In genomic region chr12:12267801-12268200, GRCh38 we compare ENCODE assay signal across 9 cellular contexts. TPM values are rescaled to one million over a fixed set of nuclear protein-coding genes. Genes with fewer than 3 reads are reported as not detected.
A peak's percentile ranks its signal among the peaks of the same experiment; 100 is the strongest.
DNase-seq lines count a peak whose midpoint lies in the region; ATAC-seq, FAIRE-seq and TF ChIP-seq lines count a peak whose summit lies in the region.
"Had no signal": no experiment of that assay in that cellular context is flagged by ENCODE, and none has a peak within 500 bp of the region (broad histone marks: within the 10 kb centered on the region; RNA-seq: fewer than 3 reads in every experiment).

No MANE protein-coding gene starts in this region.

- H2AFZ ChIP-seq in H1 (ENCODE audit: low read length), result 0 out of 2 replicates have a peak overlapping the region, but pooled peaks have one; percentile 25

- no peak overlapping the region for H2BK120ac ChIP-seq in H1 (replicated peaks; ENCODE audit: low read depth, low read length)

- peak overlapping the region; percentile 82 for H3K4me3 Mint-ChIP-seq in activated CD4-positive, alpha-beta T cell treated with anti-CD3 and anti-CD28 coated beads for 36 hours

- CTCF ChIA-PET in activated CD4-positive, alpha-beta T cell treated with anti-CD3 and anti-CD28 coated beads for 36 hours (lab: Charles Lee), result interaction anchor here (0.9 to 1.3 kb wide), 2 partner anchors 15 to 61 kb away, joined by 3 to 6 read pairs; no protein-coding TSS in a partner anchor
- CTCF ChIA-PET in H1 (lab: Charles Lee; ENCODE audit: partially characterized antibody), result interaction anchor here (0.8 to 2.4 kb wide), 3 partner anchors 29 to 61 kb away, joined by 3 to 12 read pairs (median 3); no protein-coding TSS in a partner anchor

- no peak overlapping the region for H4K91ac ChIP-seq in H1 (replicated peaks; ENCODE audit: insufficient read length, low read length)

- H4K5ac ChIP-seq in H1 (ENCODE audit: insufficient read length, low read depth, low read length), result no peak overlapping the region

- peak overlapping the region; percentile 92 to 97 (median 96); a peak in 7 of 8 replicates for H3K4me3 ChIP-seq in H1 (ENCODE audit: extremely low read depth in 1 of 4, insufficient read depth in 2 of 4, low read depth in 3 of 4, low read length in 4 of 4)
- H3K4me3 ChIP-seq in ovary, result peak overlapping the region; percentile 68

- H4K8ac ChIP-seq in H1 (ENCODE audit: extremely low read depth, insufficient read depth, low read length), result no peak overlapping the region

- no peak overlapping the region for H3K18ac ChIP-seq in H1 (ENCODE audit: extremely low read depth, low read length)

- H3K56ac ChIP-seq in H1 (replicated peaks; ENCODE audit: insufficient read length, low read depth, low read length), result no peak overlapping the region

- no peak overlapping the region for H3K27ac Mint-ChIP-seq in activated CD4-positive, alpha-beta T cell treated with anti-CD3 and anti-CD28 coated beads for 36 hours

- FAIRE-seq in H1 (lab: Jason Lieb, UNC) (no peak), D721Med (lab: Jason Lieb, UNC) (no peak)

- H3K4ac ChIP-seq in H1 (replicated peaks; ENCODE audit: insufficient read length, low read depth, low read length), result no peak overlapping the region

- no peak overlapping the region for H2AK5ac ChIP-seq in H1 (ENCODE audit: low read depth, low read length)

- H3K14ac ChIP-seq in H1 (ENCODE audit: insufficient read length), result no peak overlapping the region

- H3K27ac ChIP-seq in H1 (ENCODE audit: low read depth, low read length), result no peak overlapping the region
- peak overlapping the region in 1 of 2 donors; percentile 100 for H3K27ac ChIP-seq in ovary

- H2BK5ac ChIP-seq in H1 (ENCODE audit: low read depth, low read length), result no peak overlapping the region

- no peaks in the 10 kb centered on the region for H3K36me3 Mint-ChIP-seq in activated CD4-positive, alpha-beta T cell treated with anti-CD3 and anti-CD28 coated beads for 36 hours (ENCODE audit: low read depth)

- H3K4me2 ChIP-seq in H1 (ENCODE audit: insufficient read depth in 1 of 2, low read depth in 2 of 2, low read length in 2 of 2), result peak overlapping the region; percentile 97

- H3K4me1 Mint-ChIP-seq in activated CD4-positive, alpha-beta T cell treated with anti-CD3 and anti-CD28 coated beads for 36 hours, result peaks cover 24% of the 10 kb centered on the region

- H3K23me2 ChIP-seq in H1 (ENCODE audit: low read depth, low read length), result peaks cover 10% of the 10 kb centered on the region; the same call in 1 of the 2 replicates

- H3K27me3 ChIP-seq in H1 (replicated peaks in 1 of 4; ENCODE audit: control insufficient read depth in 3 of 4, extremely low read depth in 1 of 4, insufficient read depth in 3 of 4, low read length in 3 of 4) (no peaks in the 10 kb centered on the region), ovary (no peaks in the 10 kb centered on the region)

- no peak for ATAC-seq in activated CD4-positive, alpha-beta T cell treated with anti-CD3 and anti-CD28 coated beads for 36 hours
- no peak for ATAC-seq in GM18873 (IDR thresholded peaks at IDR 0.05; ENCODE audit: low FRiP score, unreplicated experiment)

- H2BK12ac ChIP-seq in H1 (ENCODE audit: low read depth, low read length), result no peak overlapping the region

- H3K79me2 ChIP-seq in H1 (ENCODE audit: control insufficient read depth in 1 of 2, insufficient read depth in 2 of 2, low read length in 2 of 2), result peaks cover 29 to 38% of the 10 kb centered on the region in 2 experiments

- TF ChIP-seq RAD21 in H1 (IDR thresholded peaks at IDR 0.05 in 1 of 2, conservative IDR thresholded peaks at IDR 0.05 in 1 of 2; ENCODE audit: low read depth in 2 of 2, low read length in 2 of 2), result peak in 1 of 2 experiments; percentile 0; a peak in 1 of 4 replicates

- no peaks in the 10 kb centered on the region for H3K9me3 Mint-ChIP-seq in activated CD4-positive, alpha-beta T cell treated with anti-CD3 and anti-CD28 coated beads for 36 hours (ENCODE audit: low read depth)
- H3K9me3 Mint-ChIP-seq: activated naive CD4-positive, alpha-beta T cell treated with anti-CD3 and anti-CD28 coated beads, Interleukin-2, amount 50 U/mL, for 72 hours had no signal

- no peak overlapping the region for H2BK15ac ChIP-seq in H1 (ENCODE audit: low read length)

- H3K36me3 ChIP-seq in H1 (ENCODE audit: control insufficient read depth in 2 of 4, insufficient read depth in 4 of 4, low read length in 3 of 4), result no peaks in the 10 kb centered on the region
- no peaks in the 10 kb centered on the region for H3K36me3 ChIP-seq in ovary

- DNase-seq in activated CD4-positive, alpha-beta T cell treated with anti-CD3 and anti-CD28 coated beads for 36 hours, result no peak
- DNase-seq in activated CD4-positive, alpha-beta T cell treated with anti-CD3 and anti-CD28 coated beads for 48 hours, result no peak
- DNase-seq in NCI-H69 (lab: John Stamatoyannopoulos, UW), result peak; percentile 80
- DNase-seq in H1 (ENCODE audit: low read depth in 1 of 2, low spot score in 2 of 2), result no peak
- DNase-seq in ovary, result no peak
- DNase-seq in D721Med (ENCODE audit: insufficient read length, low spot score), result no peak
- DNase-seq in DMS114 treated with DMSO at 0.1 percent for 48 hours (lab: John Stamatoyannopoulos, UW; ENCODE audit: unreplicated experiment), result no peak

- POLR2A ChIA-PET in activated CD4-positive, alpha-beta T cell treated with anti-CD3 and anti-CD28 coated beads for 36 hours (lab: Charles Lee), result interaction anchor here (0.6 kb wide), 1 partner anchor 96 kb away, joined by 3 read pairs; no protein-coding TSS in a partner anchor
- POLR2A ChIA-PET in H1 (lab: Charles Lee; ENCODE audit: partially characterized antibody), result interaction anchor here (0.7 to 3.9 kb wide), 24 partner anchors 9 to 435 kb away, joined by 3 to 21 read pairs (median 7); partner anchors contain the start of genes BORCS5 and MANSC1

- no peak overlapping the region for H3K23ac ChIP-seq in H1 (ENCODE audit: insufficient read length)

- TF ChIP-seq POLR2A in H1 (IDR thresholded peaks at IDR 0.05; ENCODE audit: control extremely low read depth in 1 of 2, low read depth in 2 of 2, low read length in 2 of 2) (no peak), ovary (IDR thresholded peaks at IDR 0.05) (no peak)

- peaks cover 9 to 12% of the 10 kb centered on the region in 2 experiments for H4K20me1 ChIP-seq in H1 (replicated peaks in 1 of 2; ENCODE audit: control insufficient read depth in 1 of 2, insufficient read depth in 2 of 2, low read length in 2 of 2)

- H3K27me3 Mint-ChIP-seq in activated CD4-positive, alpha-beta T cell treated with anti-CD3 and anti-CD28 coated beads for 36 hours, result peaks cover 7% of the 10 kb centered on the region

- H3K9me3 ChIP-seq in H1 (ENCODE audit: insufficient read depth in 2 of 2, low read depth in 1 of 2, low read length in 1 of 2), result no peaks in the 10 kb centered on the region
- H3K9me3 ChIP-seq in ovary, result no peaks in the 10 kb centered on the region

- no peak for TF ChIP-seq CTCF in H1 (IDR thresholded peaks at IDR 0.05; ENCODE audit: control extremely low read depth in 1 of 3, insufficient read depth in 1 of 3, low read depth in 1 of 3, low read length in 3 of 3)
- no peak for TF ChIP-seq CTCF in ovary (IDR thresholded peaks at IDR 0.05)
- no peak for TF ChIP-seq CTCF in D721Med (IDR thresholded peaks at IDR 0.05; ENCODE audit: insufficient read depth, missing control alignments)

- TF ChIP-seq EP300 in H1 (IDR thresholded peaks at IDR 0.05; ENCODE audit: borderline replicate concordance in 1 of 2, low read depth in 2 of 2, low read length in 2 of 2) (no peak), ovary (IDR thresholded peaks at IDR 0.05) (no peak)

- peak overlapping the region in 2 of 4 experiments; percentile 100; a peak in 5 of 7 replicates for H3K9ac ChIP-seq in H1 (replicated peaks in 1 of 4; ENCODE audit: extremely low read depth in 1 of 4, low read depth in 3 of 4, low read length in 3 of 4)

- no peaks in the 10 kb centered on the region; the same call in 1 of the 2 replicates for H3K79me1 ChIP-seq in H1 (ENCODE audit: low read depth, low read length)

- intact Hi-C loops in activated CD4-positive, alpha-beta T cell treated with anti-CD3 and anti-CD28 coated beads for 36 hours (cut with DNase I, micrococcal nuclease), result loop anchor here in 1 of 2 experiments (2.0 to 5.0 kb wide), 2 partner anchors 429 to 716 kb away; partner anchors contain the start of gene GPR19
- intact Hi-C loops in ovary (cut with DNase I), result loop anchor here in 1 of 4 donors (5.0 kb wide), 1 partner anchor 50 kb away; no protein-coding TSS in a partner anchor

- H2BK20ac ChIP-seq in H1 (ENCODE audit: low read length), result no peak overlapping the region

- WGBS in H1 (ENCODE audit: extremely low coverage in 1 of 2, insufficient coverage in 1 of 2, insufficient read length in 1 of 2, insufficient replicate concordance in 2 of 2, low coverage in 1 of 2, low lambda C conversion rate in 2 of 2, missing lambda C conversion rate in 1 of 2), 2 experiments, result 24% methylated on average over 5 of the region's 5 CpGs; no CpG with 5 or more reads in 1 of the 2 experiments
- WGBS in ovary, 3 donors, result 21 to 26% (median 25%) methylated on average over 5 of the region's 5 CpGs

- H3K4me1 ChIP-seq in H1 (replicated peaks in 1 of 4; ENCODE audit: control insufficient read depth in 3 of 4, insufficient read depth in 4 of 4, low read length in 3 of 4), result peaks cover 0 to 5% (median 1%) of the 10 kb centered on the region in 4 experiments; a peak in 5 of 7 replicates
- H3K4me1 ChIP-seq in ovary (ENCODE audit: insufficient read depth), result peaks cover 7% of the 10 kb centered on the region

TF ChIP-seq in H1, 55 proteins besides CTCF, POLR2A, EP300 and RAD21 (continues in another document):
- no peak for TF ChIP-seq TAF1 (IDR thresholded peaks at IDR 0.05; ENCODE audit: low read depth, low read length)
- TF ChIP-seq YY1 (IDR thresholded peaks at IDR 0.05; ENCODE audit: low read depth, low read length), result 0 out of 2 replicates have a peak, but pooled peaks have one; percentile 10
- peak; percentile 28 for TF ChIP-seq SAP30 (IDR thresholded peaks at IDR 0.05; ENCODE audit: insufficient read depth, insufficient replicate concordance, low read length)
- TF ChIP-seq TAF7 (optimal IDR thresholded peaks at IDR 0.05; ENCODE audit: borderline replicate concordance, low read depth, low read length), result no peak
- TF ChIP-seq TEAD4 (IDR thresholded peaks at IDR 0.05; ENCODE audit: low read depth, low read length), result no peak
- no peak for TF ChIP-seq CEBPB (IDR thresholded peaks at IDR 0.05; ENCODE audit: low read depth, low read length)

RNA-seq across cellular contexts. Expression of gene LRP6, which starts 1.0 kb away (rescaled TPM):
- 1 to 10 TPM; 6.8 to 8.2 TPM for total RNA-seq in activated CD4-positive, alpha-beta T cell treated with anti-CD3 and anti-CD28 coated beads for 36 hours
- total RNA-seq in H1 (2021; fragmentation: NEBNext Ultra II Directional; extraction: Animal tissue kit (Norgen Biotek cat#: 25700)), result 73.2 and 74.0 TPM in 2 replicates
- polyA plus RNA-seq in H1 (2011; rRNA removed) (53.6 and 58.1 TPM in 2 replicates), ovary (10 to 100 TPM; 11.9 to 18.0 TPM)
- polyA plus RNA-seq in H1 (2011; cell fraction: cytosol; rRNA removed), result 41.0 TPM
- polyA plus RNA-seq in H1 (2011; cell fraction: nucleus; rRNA removed), result 90.8 TPM
- polyA plus RNA-seq in H1 (2012, experiment 1 of 2), result 29.7 to 43.9 TPM (median 37.3 TPM) in 4 replicates
- 1.2 TPM for polyA plus RNA-seq in H1 (2012, experiment 2 of 2)
- 38.9 TPM for polyA plus RNA-seq in H1 (2013, experiment 1 of 2)
- 39.7 TPM for polyA plus RNA-seq in H1 (2013, experiment 2 of 2)
- 307 and 385 TPM in 2 replicates for polyA minus RNA-seq in H1 (2011; rRNA and poly(A)+ RNA removed)
- polyA minus RNA-seq in H1 (2011; cell fraction: cytosol; rRNA and poly(A)+ RNA removed), result 116 TPM
- 226 TPM for polyA minus RNA-seq in H1 (2011; cell fraction: nucleus; rRNA and poly(A)+ RNA removed)
- total RNA-seq in ovary, result 10 to 100 TPM; 25.4 to 46.5 (median 44.7) TPM
